ENCODE assay signal across 1 cellular context in the genomic region with DNA sequence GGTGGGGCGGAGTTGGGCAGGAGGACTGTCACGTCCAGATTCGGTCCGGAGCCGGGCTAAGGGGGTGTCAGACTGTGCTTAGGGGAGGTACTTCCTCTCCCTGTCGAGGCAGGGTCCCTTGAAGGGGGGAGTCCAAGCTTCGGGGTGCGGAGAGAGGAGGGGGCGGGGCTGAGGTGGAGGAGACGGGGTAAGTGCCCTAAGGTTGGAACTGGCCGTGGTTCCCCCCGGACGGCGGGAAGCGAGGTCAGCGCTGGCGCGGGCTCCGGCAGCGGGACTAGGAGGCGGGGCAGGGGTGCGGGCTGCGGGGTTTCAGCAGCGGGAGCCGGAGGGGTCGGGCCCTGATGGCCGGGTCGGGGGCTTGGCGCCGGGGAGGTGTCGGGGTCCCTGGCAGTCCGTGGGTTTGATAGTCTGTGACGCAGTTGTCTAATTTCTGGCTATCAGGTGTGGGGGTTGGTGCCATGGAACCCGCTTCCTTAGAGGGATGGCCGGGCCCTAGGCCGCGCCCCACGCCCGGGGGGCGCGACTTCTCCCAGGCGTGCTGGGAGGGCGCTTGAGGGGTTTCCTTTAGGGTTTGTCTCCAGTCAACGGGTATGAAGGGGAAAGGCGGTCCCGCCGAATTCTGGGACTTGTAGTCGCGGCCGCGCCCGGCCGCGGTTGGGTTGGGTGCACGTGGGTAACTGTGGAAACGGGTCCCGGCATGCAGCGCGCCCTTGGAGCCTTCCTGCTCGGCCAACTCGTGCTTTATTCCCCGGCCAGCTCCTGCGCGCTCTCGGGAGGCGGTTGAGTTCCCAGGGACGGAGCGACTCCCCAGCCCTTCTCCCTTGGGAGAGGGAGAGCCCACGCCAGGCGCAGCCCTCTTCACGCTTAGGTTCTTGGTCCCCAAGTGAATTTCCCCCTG.
A peak's percentile ranks its signal among the peaks of the same experiment; 100 is the strongest.
TF ChIP-seq lines count a peak whose summit lies in the region.

No MANE protein-coding gene starts in this region.

TF ChIP-seq in K562, 482 proteins besides CTCF, POLR2A, EP300 and RAD21 (continued from another document and continues in another):
- TF ChIP-seq, protein P1, sequence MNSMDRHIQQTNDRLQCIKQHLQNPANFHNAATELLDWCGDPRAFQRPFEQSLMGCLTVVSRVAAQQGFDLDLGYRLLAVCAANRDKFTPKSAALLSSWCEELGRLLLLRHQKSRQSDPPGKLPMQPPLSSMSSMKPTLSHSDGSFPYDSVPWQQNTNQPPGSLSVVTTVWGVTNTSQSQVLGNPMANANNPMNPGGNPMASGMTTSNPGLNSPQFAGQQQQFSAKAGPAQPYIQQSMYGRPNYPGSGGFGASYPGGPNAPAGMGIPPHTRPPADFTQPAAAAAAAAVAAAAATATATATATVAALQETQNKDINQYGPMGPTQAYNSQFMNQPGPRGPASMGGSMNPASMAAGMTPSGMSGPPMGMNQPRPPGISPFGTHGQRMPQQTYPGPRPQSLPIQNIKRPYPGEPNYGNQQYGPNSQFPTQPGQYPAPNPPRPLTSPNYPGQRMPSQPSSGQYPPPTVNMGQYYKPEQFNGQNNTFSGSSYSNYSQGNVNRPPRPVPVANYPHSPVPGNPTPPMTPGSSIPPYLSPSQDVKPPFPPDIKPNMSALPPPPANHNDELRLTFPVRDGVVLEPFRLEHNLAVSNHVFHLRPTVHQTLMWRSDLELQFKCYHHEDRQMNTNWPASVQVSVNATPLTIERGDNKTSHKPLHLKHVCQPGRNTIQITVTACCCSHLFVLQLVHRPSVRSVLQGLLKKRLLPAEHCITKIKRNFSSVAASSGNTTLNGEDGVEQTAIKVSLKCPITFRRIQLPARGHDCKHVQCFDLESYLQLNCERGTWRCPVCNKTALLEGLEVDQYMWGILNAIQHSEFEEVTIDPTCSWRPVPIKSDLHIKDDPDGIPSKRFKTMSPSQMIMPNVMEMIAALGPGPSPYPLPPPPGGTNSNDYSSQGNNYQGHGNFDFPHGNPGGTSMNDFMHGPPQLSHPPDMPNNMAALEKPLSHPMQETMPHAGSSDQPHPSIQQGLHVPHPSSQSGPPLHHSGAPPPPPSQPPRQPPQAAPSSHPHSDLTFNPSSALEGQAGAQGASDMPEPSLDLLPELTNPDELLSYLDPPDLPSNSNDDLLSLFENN (IDR thresholded peaks at IDR 0.05; ENCODE audit: low read depth in 2 of 2, low read length in 2 of 2), result no peak
- TF ChIP-seq, protein P2, sequence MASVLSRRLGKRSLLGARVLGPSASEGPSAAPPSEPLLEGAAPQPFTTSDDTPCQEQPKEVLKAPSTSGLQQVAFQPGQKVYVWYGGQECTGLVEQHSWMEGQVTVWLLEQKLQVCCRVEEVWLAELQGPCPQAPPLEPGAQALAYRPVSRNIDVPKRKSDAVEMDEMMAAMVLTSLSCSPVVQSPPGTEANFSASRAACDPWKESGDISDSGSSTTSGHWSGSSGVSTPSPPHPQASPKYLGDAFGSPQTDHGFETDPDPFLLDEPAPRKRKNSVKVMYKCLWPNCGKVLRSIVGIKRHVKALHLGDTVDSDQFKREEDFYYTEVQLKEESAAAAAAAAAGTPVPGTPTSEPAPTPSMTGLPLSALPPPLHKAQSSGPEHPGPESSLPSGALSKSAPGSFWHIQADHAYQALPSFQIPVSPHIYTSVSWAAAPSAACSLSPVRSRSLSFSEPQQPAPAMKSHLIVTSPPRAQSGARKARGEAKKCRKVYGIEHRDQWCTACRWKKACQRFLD (CRISPR knock-in tag; IDR thresholded peaks at IDR 0.05), result peak; percentile 39; the same call in 1 of the 2 replicates
- no peak for TF ChIP-seq CBX1 (IDR thresholded peaks at IDR 0.05; ENCODE audit: low read depth)
- TF ChIP-seq YY1 (IDR thresholded peaks at IDR 0.05; ENCODE audit: borderline replicate concordance in 1 of 3, control insufficient read depth in 1 of 3, extremely low read depth in 1 of 3, insufficient read depth in 3 of 3, insufficient read length in 1 of 3, insufficient replicate concordance in 2 of 3, low read depth in 1 of 3, low read length in 2 of 3), result peak in 2 of 3 experiments; percentile 46 to 48
- TF ChIP-seq, protein P3, sequence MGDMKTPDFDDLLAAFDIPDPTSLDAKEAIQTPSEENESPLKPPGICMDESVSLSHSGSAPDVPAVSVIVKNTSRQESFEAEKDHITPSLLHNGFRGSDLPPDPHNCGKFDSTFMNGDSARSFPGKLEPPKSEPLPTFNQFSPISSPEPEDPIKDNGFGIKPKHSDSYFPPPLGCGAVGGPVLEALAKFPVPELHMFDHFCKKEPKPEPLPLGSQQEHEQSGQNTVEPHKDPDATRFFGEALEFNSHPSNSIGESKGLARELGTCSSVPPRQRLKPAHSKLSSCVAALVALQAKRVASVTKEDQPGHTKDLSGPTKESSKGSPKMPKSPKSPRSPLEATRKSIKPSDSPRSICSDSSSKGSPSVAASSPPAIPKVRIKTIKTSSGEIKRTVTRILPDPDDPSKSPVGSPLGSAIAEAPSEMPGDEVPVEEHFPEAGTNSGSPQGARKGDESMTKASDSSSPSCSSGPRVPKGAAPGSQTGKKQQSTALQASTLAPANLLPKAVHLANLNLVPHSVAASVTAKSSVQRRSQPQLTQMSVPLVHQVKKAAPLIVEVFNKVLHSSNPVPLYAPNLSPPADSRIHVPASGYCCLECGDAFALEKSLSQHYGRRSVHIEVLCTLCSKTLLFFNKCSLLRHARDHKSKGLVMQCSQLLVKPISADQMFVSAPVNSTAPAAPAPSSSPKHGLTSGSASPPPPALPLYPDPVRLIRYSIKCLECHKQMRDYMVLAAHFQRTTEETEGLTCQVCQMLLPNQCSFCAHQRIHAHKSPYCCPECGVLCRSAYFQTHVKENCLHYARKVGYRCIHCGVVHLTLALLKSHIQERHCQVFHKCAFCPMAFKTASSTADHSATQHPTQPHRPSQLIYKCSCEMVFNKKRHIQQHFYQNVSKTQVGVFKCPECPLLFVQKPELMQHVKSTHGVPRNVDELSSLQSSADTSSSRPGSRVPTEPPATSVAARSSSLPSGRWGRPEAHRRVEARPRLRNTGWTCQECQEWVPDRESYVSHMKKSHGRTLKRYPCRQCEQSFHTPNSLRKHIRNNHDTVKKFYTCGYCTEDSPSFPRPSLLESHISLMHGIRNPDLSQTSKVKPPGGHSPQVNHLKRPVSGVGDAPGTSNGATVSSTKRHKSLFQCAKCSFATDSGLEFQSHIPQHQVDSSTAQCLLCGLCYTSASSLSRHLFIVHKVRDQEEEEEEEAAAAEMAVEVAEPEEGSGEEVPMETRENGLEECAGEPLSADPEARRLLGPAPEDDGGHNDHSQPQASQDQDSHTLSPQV (IDR thresholded peaks at IDR 0.05), result peak; percentile 33; the same call in 1 of the 2 replicates
- TF ChIP-seq FOXP4 (CRISPR knock-in tag; IDR thresholded peaks at IDR 0.05; ENCODE audit: borderline replicate concordance), result no peak
- no peak for TF ChIP-seq MEIS2 (IDR thresholded peaks at IDR 0.05; ENCODE audit: partially characterized antibody)
- TF ChIP-seq ELK3 (CRISPR knock-in tag; IDR thresholded peaks at IDR 0.05), result no peak
- no peak for TF ChIP-seq ILF3 (IDR thresholded peaks at IDR 0.05; ENCODE audit: borderline replicate concordance)
- TF ChIP-seq, protein P4, sequence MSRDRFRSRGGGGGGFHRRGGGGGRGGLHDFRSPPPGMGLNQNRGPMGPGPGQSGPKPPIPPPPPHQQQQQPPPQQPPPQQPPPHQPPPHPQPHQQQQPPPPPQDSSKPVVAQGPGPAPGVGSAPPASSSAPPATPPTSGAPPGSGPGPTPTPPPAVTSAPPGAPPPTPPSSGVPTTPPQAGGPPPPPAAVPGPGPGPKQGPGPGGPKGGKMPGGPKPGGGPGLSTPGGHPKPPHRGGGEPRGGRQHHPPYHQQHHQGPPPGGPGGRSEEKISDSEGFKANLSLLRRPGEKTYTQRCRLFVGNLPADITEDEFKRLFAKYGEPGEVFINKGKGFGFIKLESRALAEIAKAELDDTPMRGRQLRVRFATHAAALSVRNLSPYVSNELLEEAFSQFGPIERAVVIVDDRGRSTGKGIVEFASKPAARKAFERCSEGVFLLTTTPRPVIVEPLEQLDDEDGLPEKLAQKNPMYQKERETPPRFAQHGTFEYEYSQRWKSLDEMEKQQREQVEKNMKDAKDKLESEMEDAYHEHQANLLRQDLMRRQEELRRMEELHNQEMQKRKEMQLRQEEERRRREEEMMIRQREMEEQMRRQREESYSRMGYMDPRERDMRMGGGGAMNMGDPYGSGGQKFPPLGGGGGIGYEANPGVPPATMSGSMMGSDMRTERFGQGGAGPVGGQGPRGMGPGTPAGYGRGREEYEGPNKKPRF (IDR thresholded peaks at IDR 0.05; ENCODE audit: low read depth, low read length), result no peak
- TF ChIP-seq, protein P5, sequence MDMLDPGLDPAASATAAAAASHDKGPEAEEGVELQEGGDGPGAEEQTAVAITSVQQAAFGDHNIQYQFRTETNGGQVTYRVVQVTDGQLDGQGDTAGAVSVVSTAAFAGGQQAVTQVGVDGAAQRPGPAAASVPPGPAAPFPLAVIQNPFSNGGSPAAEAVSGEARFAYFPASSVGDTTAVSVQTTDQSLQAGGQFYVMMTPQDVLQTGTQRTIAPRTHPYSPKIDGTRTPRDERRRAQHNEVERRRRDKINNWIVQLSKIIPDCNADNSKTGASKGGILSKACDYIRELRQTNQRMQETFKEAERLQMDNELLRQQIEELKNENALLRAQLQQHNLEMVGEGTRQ (CRISPR knock-in tag; IDR thresholded peaks at IDR 0.05), result peak; percentile 90
- TF ChIP-seq, protein P6, sequence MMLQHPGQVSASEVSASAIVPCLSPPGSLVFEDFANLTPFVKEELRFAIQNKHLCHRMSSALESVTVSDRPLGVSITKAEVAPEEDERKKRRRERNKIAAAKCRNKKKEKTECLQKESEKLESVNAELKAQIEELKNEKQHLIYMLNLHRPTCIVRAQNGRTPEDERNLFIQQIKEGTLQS (IDR thresholded peaks at IDR 0.05), result no peak
- TF ChIP-seq, protein P6 (CRISPR knock-in tag; conservative IDR thresholded peaks at IDR 0.05), result no peak
- TF ChIP-seq U2AF2 (optimal IDR thresholded peaks at IDR 0.05; ENCODE audit: low read depth, low read length), result no peak
- TF ChIP-seq, protein P7, sequence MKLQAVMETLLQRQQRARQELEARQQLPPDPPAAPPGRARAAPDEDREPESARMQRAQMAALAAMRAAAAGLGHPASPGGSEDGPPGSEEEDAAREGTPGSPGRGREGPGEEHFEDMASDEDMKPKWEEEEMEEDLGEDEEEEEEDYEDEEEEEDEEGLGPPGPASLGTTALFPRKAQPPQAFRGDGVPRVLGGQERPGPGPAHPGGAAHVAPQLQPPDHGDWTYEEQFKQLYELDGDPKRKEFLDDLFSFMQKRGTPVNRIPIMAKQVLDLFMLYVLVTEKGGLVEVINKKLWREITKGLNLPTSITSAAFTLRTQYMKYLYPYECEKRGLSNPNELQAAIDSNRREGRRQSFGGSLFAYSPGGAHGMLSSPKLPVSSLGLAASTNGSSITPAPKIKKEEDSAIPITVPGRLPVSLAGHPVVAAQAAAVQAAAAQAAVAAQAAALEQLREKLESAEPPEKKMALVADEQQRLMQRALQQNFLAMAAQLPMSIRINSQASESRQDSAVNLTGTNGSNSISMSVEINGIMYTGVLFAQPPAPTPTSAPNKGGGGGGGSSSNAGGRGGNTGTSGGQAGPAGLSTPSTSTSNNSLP (IDR thresholded peaks at IDR 0.05; ENCODE audit: borderline replicate concordance, low read depth, low read length), result no peak
- TF ChIP-seq HIVEP1 (CRISPR knock-in tag; IDR thresholded peaks at IDR 0.05), result no peak
- peak; percentile 89 for TF ChIP-seq BHLHE40 (IDR thresholded peaks at IDR 0.05; ENCODE audit: low read length)
- no peak for TF ChIP-seq ZNF668 (CRISPR knock-in tag; IDR thresholded peaks at IDR 0.05)
- TF ChIP-seq SAFB2 (IDR thresholded peaks at IDR 0.05; ENCODE audit: borderline replicate concordance, low read depth, low read length, severe bottlenecking), result no peak
- peak; percentile 49; the same call in 1 of the 2 replicates for TF ChIP-seq VEZF1 (CRISPR knock-in tag; IDR thresholded peaks at IDR 0.05)
- TF ChIP-seq SPI1 (IDR thresholded peaks at IDR 0.05; ENCODE audit: borderline replicate concordance, low read depth, low read length), result 0 out of 2 replicates have a peak, but pooled peaks have one; percentile 0
